ENCODE assay signal across 1 cellular context in genomic region chr1:37859507-37860345, GRCh38.
TF ChIP-seq lines count a peak whose summit lies in the region.

Gene MTF1 (minus strand): TSS chr1:37859592. CDS start chr1:37857658, 1,934 bp downstream.

TF ChIP-seq in HepG2, 621 proteins besides CTCF, POLR2A, EP300 and RAD21 (continued from another document and continues in another):
- peak; percentile 93 for TF ChIP-seq UBTF (CRISPR knock-in tag; IDR thresholded peaks at IDR 0.05)
- TF ChIP-seq TEAD2 (CRISPR knock-in tag; IDR thresholded peaks at IDR 0.05): no peak
- TF ChIP-seq CAMTA2 (CRISPR knock-in tag; IDR thresholded peaks at IDR 0.05; ENCODE audit: borderline replicate concordance): no peak
- TF ChIP-seq GZF1 (CRISPR knock-in tag; IDR thresholded peaks at IDR 0.05): no peak
- TF ChIP-seq ZNF775 (CRISPR knock-in tag; IDR thresholded peaks at IDR 0.05; ENCODE audit: borderline replicate concordance): no peak
- peak; percentile 88; the same call in 1 of the 2 replicates for TF ChIP-seq MXD3 (CRISPR knock-in tag; IDR thresholded peaks at IDR 0.05)
- TF ChIP-seq MLXIP (CRISPR knock-in tag; IDR thresholded peaks at IDR 0.05; ENCODE audit: borderline replicate concordance): no peak
- TF ChIP-seq PRDM15 (CRISPR knock-in tag; IDR thresholded peaks at IDR 0.05): no peak
- TF ChIP-seq ZNF143 (CRISPR knock-in tag; IDR thresholded peaks at IDR 0.05): no peak
- TF ChIP-seq BORCS8-MEF2B (CRISPR knock-in tag; IDR thresholded peaks at IDR 0.05): peak; percentile 86
- TF ChIP-seq ZNF460 (CRISPR knock-in tag; IDR thresholded peaks at IDR 0.05; ENCODE audit: borderline replicate concordance): no peak
- TF ChIP-seq GABPB1 (CRISPR knock-in tag; IDR thresholded peaks at IDR 0.05): peak; percentile 99
- TF ChIP-seq MAFF (IDR thresholded peaks at IDR 0.05; ENCODE audit: low read depth, low read length): no peak
- TF ChIP-seq HMG20B (CRISPR knock-in tag; conservative IDR thresholded peaks at IDR 0.05): no peak
- no peak for TF ChIP-seq ZNF737 (CRISPR knock-in tag; IDR thresholded peaks at IDR 0.05; ENCODE audit: borderline replicate concordance)
- peak; percentile 75; the same call in 1 of the 2 replicates for TF ChIP-seq ZNF879 (CRISPR knock-in tag; IDR thresholded peaks at IDR 0.05)
- TF ChIP-seq ZNF547 (CRISPR knock-in tag; IDR thresholded peaks at IDR 0.05): peak; percentile 62; the same call in 1 of the 2 replicates
- TF ChIP-seq GFI1 (CRISPR knock-in tag; IDR thresholded peaks at IDR 0.05; ENCODE audit: borderline replicate concordance): peak; percentile 64; the same call in 1 of the 2 replicates
- TF ChIP-seq ZNF12 (CRISPR knock-in tag; IDR thresholded peaks at IDR 0.05): no peak
- peak; percentile 23; the same call in 1 of the 2 replicates for TF ChIP-seq RARG (CRISPR knock-in tag; IDR thresholded peaks at IDR 0.05; ENCODE audit: low read depth)
- TF ChIP-seq TGIF2 (CRISPR knock-in tag; IDR thresholded peaks at IDR 0.05): peak; percentile 80; the same call in 1 of the 2 replicates
- TF ChIP-seq JUND (CRISPR knock-in tag; IDR thresholded peaks at IDR 0.05): no peak
- no peak for TF ChIP-seq ATRX (CRISPR knock-in tag; IDR thresholded peaks at IDR 0.05; ENCODE audit: borderline replicate concordance)
- TF ChIP-seq ZMAT5 (CRISPR knock-in tag; IDR thresholded peaks at IDR 0.05; ENCODE audit: borderline replicate concordance, low read depth): no peak
- peak; percentile 93 for TF ChIP-seq CREB1 (IDR thresholded peaks at IDR 0.05)
- peak; percentile 99 for TF ChIP-seq CREB1 (CRISPR knock-in tag; IDR thresholded peaks at IDR 0.05)
- peak; percentile 24; the same call in 1 of the 2 replicates for TF ChIP-seq SMC3 (IDR thresholded peaks at IDR 0.05; ENCODE audit: low read length)
- no peak for TF ChIP-seq IKZF4 (CRISPR knock-in tag; IDR thresholded peaks at IDR 0.05; ENCODE audit: borderline replicate concordance, low read depth, not compliant biosample characterization)
- peak; percentile 49; the same call in 1 of the 2 replicates for TF ChIP-seq SALL1 (CRISPR knock-in tag; IDR thresholded peaks at IDR 0.05)
- TF ChIP-seq ZNF274 (CRISPR knock-in tag; IDR thresholded peaks at IDR 0.05): peak; percentile 17; the same call in 1 of the 2 replicates
- peak; percentile 66; the same call in 1 of the 2 replicates for TF ChIP-seq FOXC1 (CRISPR knock-in tag; IDR thresholded peaks at IDR 0.05; ENCODE audit: borderline replicate concordance)
- no peak for TF ChIP-seq CENPBD1 (CRISPR knock-in tag; IDR thresholded peaks at IDR 0.05; ENCODE audit: borderline replicate concordance, low read depth)
- peak; percentile 17; the same call in 1 of the 2 replicates for TF ChIP-seq ZNF205 (CRISPR knock-in tag; IDR thresholded peaks at IDR 0.05)
- no peak for TF ChIP-seq ZFP37 (CRISPR knock-in tag; IDR thresholded peaks at IDR 0.05; ENCODE audit: borderline replicate concordance)
- peak; percentile 81 for TF ChIP-seq ZMAT3 (CRISPR knock-in tag; conservative IDR thresholded peaks at IDR 0.05)
- TF ChIP-seq REST (IDR thresholded peaks at IDR 0.05; ENCODE audit: borderline replicate concordance in 1 of 2, low read depth in 1 of 2, low read length in 2 of 2): no peak
- TF ChIP-seq ARNT2 (CRISPR knock-in tag; IDR thresholded peaks at IDR 0.05; ENCODE audit: low read depth): no peak
- TF ChIP-seq ZNF644 (CRISPR knock-in tag; IDR thresholded peaks at IDR 0.05; ENCODE audit: low read depth): no peak
- no peak for TF ChIP-seq TRIM24 (CRISPR knock-in tag; IDR thresholded peaks at IDR 0.05)
- TF ChIP-seq ZFP90 (CRISPR knock-in tag; IDR thresholded peaks at IDR 0.05; ENCODE audit: borderline replicate concordance): peak; percentile 42
- TF ChIP-seq LRRFIP1 (CRISPR knock-in tag; conservative IDR thresholded peaks at IDR 0.05): no peak
- TF ChIP-seq TP53 (CRISPR knock-in tag; conservative IDR thresholded peaks at IDR 0.05): no peak
- TF ChIP-seq NCOA1 (CRISPR knock-in tag; IDR thresholded peaks at IDR 0.05): no peak; the same call in none of the 2 replicates
- no peak for TF ChIP-seq ZNF432 (CRISPR knock-in tag; IDR thresholded peaks at IDR 0.05; ENCODE audit: borderline replicate concordance)
- TF ChIP-seq ZNF546 (CRISPR knock-in tag; conservative IDR thresholded peaks at IDR 0.05): 0 out of 2 replicates have a peak, but pooled peaks have one; percentile 37
- TF ChIP-seq ZBTB14 (CRISPR knock-in tag; IDR thresholded peaks at IDR 0.05): no peak
- TF ChIP-seq MYC (CRISPR knock-in tag; IDR thresholded peaks at IDR 0.05; ENCODE audit: borderline replicate concordance): peak; percentile 96
